ENCODE assay signal across 1 cellular context in genomic region chr12:132049442-132049841, GRCh38.
TF ChIP-seq lines count a peak whose summit lies in the region.

No MANE protein-coding gene starts in this region.

TF ChIP-seq in GM23338, 12 proteins besides CTCF, POLR2A, EP300 and RAD21 (continued from another document):
- TF ChIP-seq, protein P1, sequence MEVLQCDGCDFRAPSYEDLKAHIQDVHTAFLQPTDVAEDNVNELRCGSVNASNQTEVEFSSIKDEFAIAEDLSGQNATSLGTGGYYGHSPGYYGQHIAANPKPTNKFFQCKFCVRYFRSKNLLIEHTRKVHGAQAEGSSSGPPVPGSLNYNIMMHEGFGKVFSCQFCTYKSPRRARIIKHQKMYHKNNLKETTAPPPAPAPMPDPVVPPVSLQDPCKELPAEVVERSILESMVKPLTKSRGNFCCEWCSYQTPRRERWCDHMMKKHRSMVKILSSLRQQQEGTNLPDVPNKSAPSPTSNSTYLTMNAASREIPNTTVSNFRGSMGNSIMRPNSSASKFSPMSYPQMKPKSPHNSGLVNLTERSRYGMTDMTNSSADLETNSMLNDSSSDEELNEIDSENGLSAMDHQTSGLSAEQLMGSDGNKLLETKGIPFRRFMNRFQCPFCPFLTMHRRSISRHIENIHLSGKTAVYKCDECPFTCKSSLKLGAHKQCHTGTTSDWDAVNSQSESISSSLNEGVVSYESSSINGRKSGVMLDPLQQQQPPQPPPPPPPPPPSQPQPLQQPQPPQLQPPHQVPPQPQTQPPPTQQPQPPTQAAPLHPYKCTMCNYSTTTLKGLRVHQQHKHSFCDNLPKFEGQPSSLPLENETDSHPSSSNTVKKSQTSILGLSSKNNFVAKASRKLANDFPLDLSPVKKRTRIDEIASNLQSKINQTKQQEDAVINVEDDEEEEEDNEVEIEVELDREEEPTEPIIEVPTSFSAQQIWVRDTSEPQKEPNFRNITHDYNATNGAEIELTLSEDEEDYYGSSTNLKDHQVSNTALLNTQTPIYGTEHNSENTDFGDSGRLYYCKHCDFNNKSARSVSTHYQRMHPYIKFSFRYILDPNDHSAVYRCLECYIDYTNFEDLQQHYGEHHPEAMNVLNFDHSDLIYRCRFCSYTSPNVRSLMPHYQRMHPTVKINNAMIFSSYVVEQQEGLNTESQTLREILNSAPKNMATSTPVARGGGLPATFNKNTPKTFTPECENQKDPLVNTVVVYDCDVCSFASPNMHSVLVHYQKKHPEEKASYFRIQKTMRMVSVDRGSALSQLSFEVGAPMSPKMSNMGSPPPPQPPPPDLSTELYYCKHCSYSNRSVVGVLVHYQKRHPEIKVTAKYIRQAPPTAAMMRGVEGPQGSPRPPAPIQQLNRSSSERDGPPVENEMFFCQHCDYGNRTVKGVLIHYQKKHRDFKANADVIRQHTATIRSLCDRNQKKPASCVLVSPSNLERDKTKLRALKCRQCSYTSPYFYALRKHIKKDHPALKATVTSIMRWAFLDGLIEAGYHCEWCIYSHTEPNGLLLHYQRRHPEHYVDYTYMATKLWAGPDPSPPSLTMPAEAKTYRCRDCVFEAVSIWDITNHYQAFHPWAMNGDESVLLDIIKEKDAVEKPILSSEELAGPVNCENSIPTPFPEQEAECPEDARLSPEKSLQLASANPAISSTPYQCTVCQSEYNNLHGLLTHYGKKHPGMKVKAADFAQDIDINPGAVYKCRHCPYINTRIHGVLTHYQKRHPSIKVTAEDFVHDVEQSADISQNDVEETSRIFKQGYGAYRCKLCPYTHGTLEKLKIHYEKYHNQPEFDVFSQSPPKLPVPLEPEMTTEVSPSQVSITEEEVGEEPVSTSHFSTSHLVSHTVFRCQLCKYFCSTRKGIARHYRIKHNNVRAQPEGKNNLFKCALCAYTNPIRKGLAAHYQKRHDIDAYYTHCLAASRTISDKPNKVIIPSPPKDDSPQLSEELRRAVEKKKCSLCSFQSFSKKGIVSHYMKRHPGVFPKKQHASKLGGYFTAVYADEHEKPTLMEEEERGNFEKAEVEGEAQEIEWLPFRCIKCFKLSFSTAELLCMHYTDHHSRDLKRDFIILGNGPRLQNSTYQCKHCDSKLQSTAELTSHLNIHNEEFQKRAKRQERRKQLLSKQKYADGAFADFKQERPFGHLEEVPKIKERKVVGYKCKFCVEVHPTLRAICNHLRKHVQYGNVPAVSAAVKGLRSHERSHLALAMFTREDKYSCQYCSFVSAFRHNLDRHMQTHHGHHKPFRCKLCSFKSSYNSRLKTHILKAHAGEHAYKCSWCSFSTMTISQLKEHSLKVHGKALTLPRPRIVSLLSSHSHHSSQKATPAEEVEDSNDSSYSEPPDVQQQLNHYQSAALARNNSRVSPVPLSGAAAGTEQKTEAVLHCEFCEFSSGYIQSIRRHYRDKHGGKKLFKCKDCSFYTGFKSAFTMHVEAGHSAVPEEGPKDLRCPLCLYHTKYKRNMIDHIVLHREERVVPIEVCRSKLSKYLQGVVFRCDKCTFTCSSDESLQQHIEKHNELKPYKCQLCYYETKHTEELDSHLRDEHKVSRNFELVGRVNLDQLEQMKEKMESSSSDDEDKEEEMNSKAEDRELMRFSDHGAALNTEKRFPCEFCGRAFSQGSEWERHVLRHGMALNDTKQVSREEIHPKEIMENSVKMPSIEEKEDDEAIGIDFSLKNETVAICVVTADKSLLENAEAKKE (CRISPR knock-in tag; IDR thresholded peaks at IDR 0.05) = no peak
TF ChIP-seq in GM23338: peak in this region for 0.
